Comparison of ENCODE assay signal across 20 cellular contexts in the genomic region with DNA sequence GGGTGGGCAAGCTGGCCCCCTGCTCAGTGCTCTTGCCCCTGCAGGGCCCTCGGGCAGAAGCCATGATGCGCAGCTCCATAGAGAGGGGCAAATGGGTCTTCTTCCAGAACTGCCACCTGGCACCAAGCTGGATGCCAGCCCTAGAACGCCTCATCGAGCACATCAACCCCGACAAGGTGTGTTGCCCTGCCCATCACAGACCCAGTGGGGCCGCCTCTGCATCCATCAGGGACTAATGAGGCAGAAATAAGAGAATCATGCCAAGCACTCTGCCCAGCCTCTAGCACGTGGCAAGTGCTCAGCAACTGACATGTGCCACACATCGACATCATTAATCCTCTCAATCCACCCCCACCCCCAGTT. TPM values are rescaled to one million over a fixed set of nuclear protein-coding genes. Genes with fewer than 3 reads are reported as not detected.
"Had no signal": no experiment of that assay in that cellular context is flagged by ENCODE, and none has a peak within 500 bp of the region (broad histone marks: within the 10 kb centered on the region; RNA-seq: fewer than 3 reads in every experiment).

No MANE protein-coding gene starts in this region.

- H3K36me3 ChIP-seq: transverse colon had no signal

- H3K9me3 ChIP-seq: esophagus squamous epithelium, suprapubic skin, transverse colon, vagina had no signal

- H3K27ac ChIP-seq: esophagus squamous epithelium, skin epidermis, suprapubic skin, transverse colon, vagina had no signal

- H3K9me3 Mint-ChIP-seq: activated naive CD8-positive, alpha-beta T cell treated with anti-CD3 and anti-CD28 coated beads for 36 hours; activated T-helper 1 cell treated with anti-CD3 and anti-CD28 coated beads, Interleukin-12 subunit alpha, Interleukin-12 subunit beta, Interleukin-2, Interleukin-4 antibody, amounts not matched to agents 30 ng/mL and 10 ng/mL and 1 ng/mL, durations not matched to agents 14 hours and 24 hours and 36 hours; effector memory CD8-positive, alpha-beta T cell; mesothelial cell of epicardium; nephron; stimulated activated naive CD8-positive, alpha-beta T cell treated with anti-CD3 and anti-CD28 coated beads, Interleukin-15, amount 100 ng/mL, for 72 hours; WTC11 had no signal

- H3K4me1 Mint-ChIP-seq: activated CD4-positive, alpha-beta T cell treated with anti-CD3 and anti-CD28 coated beads for 36 hours; activated naive CD8-positive, alpha-beta T cell treated with anti-CD3 and anti-CD28 coated beads for 36 hours; mesothelial cell of epicardium; nephron; stimulated activated naive CD8-positive, alpha-beta T cell treated with anti-CD3 and anti-CD28 coated beads, Interleukin-15, amount 100 ng/mL, for 72 hours; WTC11 had no signal

- H3K36me3 Mint-ChIP-seq: mesothelial cell of epicardium, WTC11 had no signal

- H3K4me3 ChIP-seq: esophagus squamous epithelium, skin epidermis, suprapubic skin, transverse colon, vagina had no signal

- H3K27ac Mint-ChIP-seq: activated CD4-positive, alpha-beta T cell treated with anti-CD3 and anti-CD28 coated beads for 36 hours; activated naive CD8-positive, alpha-beta T cell treated with anti-CD3 and anti-CD28 coated beads for 36 hours; activated T-helper 1 cell treated with anti-CD3 and anti-CD28 coated beads, Interleukin-12 subunit alpha, Interleukin-12 subunit beta, Interleukin-2, Interleukin-4 antibody, amounts not matched to agents 30 ng/mL and 10 ng/mL and 1 ng/mL, durations not matched to agents 14 hours and 24 hours and 36 hours; mesothelial cell of epicardium; nephron; WTC11 had no signal

- H3K27me3 Mint-ChIP-seq: activated CD4-positive, alpha-beta T cell treated with anti-CD3 and anti-CD28 coated beads for 36 hours; activated naive CD8-positive, alpha-beta T cell treated with anti-CD3 and anti-CD28 coated beads for 36 hours; effector memory CD8-positive, alpha-beta T cell; stimulated activated naive CD8-positive, alpha-beta T cell treated with anti-CD3 and anti-CD28 coated beads, Interleukin-15, amount 100 ng/mL, for 72 hours had no signal

- H3K4me1 ChIP-seq: transverse colon, vagina had no signal

- DNase-seq: activated CD4-positive, alpha-beta T cell treated with anti-CD3 and anti-CD28 coated beads for 36 hours; activated CD4-positive, alpha-beta T cell treated with anti-CD3 and anti-CD28 coated beads, Interleukin-2, amount 50 U/mL, for 48 hours; activated naive CD4-positive, alpha-beta T cell; activated naive CD8-positive, alpha-beta T cell treated with anti-CD3 and anti-CD28 coated beads for 36 hours; amniotic stem cell; effector memory CD8-positive, alpha-beta T cell; esophagus squamous epithelium; nucleus accumbens; stimulated activated CD4-positive, alpha-beta T cell treated with anti-CD3 and anti-CD28 coated beads, Interleukin-15, amount 100 ng/mL, for 24 hours; stimulated activated CD4-positive, alpha-beta T cell treated with anti-CD3 and anti-CD28 coated beads, Interleukin-2, amount 100 ng/mL, for 48 hours; stimulated activated naive CD8-positive, alpha-beta T cell treated with anti-CD3 and anti-CD28 coated beads, Interleukin-15, amount 100 ng/mL, for 72 hours; transverse colon had no signal

- H3K4me3 Mint-ChIP-seq: activated CD4-positive, alpha-beta T cell treated with anti-CD3 and anti-CD28 coated beads for 36 hours; activated naive CD8-positive, alpha-beta T cell treated with anti-CD3 and anti-CD28 coated beads for 36 hours; activated T-helper 1 cell treated with anti-CD3 and anti-CD28 coated beads, Interleukin-12 subunit alpha, Interleukin-12 subunit beta, Interleukin-2, Interleukin-4 antibody, amounts not matched to agents 30 ng/mL and 10 ng/mL and 1 ng/mL, durations not matched to agents 14 hours and 24 hours and 36 hours; effector memory CD8-positive, alpha-beta T cell; mesothelial cell of epicardium; nephron; stimulated activated naive CD8-positive, alpha-beta T cell treated with anti-CD3 and anti-CD28 coated beads, Interleukin-15, amount 100 ng/mL, for 72 hours; WTC11 had no signal

- H3K27me3 ChIP-seq: esophagus squamous epithelium, suprapubic skin, transverse colon, vagina had no signal

- ATAC-seq: activated CD4-positive, alpha-beta T cell treated with anti-CD3 and anti-CD28 coated beads for 36 hours; effector memory CD8-positive, alpha-beta T cell; stimulated activated naive CD8-positive, alpha-beta T cell treated with anti-CD3 and anti-CD28 coated beads, Interleukin-15, amount 100 ng/mL, for 72 hours; WTC11 had no signal

RNA-seq across cellular contexts. Expression of gene SEMA3G, which starts 49.4 kb away (rescaled TPM):
- total RNA-seq: activated CD4-positive, alpha-beta T cell treated with anti-CD3 and anti-CD28 coated beads for 36 hours had no signal

RNA-seq across cellular contexts. Expression of gene TNNC1, which starts 58.4 kb away (rescaled TPM):
- total RNA-seq: lung microvascular endothelial cell had no signal
